Comparison of ENCODE assay signal across 1 cellular context in genomic region chr14:67269338-67270060, GRCh38.
TF ChIP-seq lines count a peak whose summit lies in the region.

No MANE protein-coding gene starts in this region.

TF ChIP-seq in HEK293, 187 proteins besides CTCF, POLR2A, EP300 and RAD21 (continued from another document):
- TF ChIP-seq ZNF645 (tag by site-specific recombination; IDR thresholded peaks at IDR 0.05) (no peak), ZNF837 (tag by site-specific recombination; IDR thresholded peaks at IDR 0.05) (no peak), ZNF600 (tag by site-specific recombination; IDR thresholded peaks at IDR 0.05) (no peak), MZF1 (tag by site-specific recombination; IDR thresholded peaks at IDR 0.05; ENCODE audit: borderline replicate concordance) (no peak), PRDM1 (tag by site-specific recombination; IDR thresholded peaks at IDR 0.05) (0 out of 2 replicates have a peak, but pooled peaks have one; percentile 22), ZNF747 (tag by site-specific recombination; IDR thresholded peaks at IDR 0.05) (no peak), ZSCAN18 (tag by site-specific recombination; IDR thresholded peaks at IDR 0.05) (no peak), REST (tag by site-specific recombination; IDR thresholded peaks at IDR 0.05) (no peak), SP7 (tag by site-specific recombination; IDR thresholded peaks at IDR 0.05) (no peak), ZNF121 (tag by site-specific recombination; IDR thresholded peaks at IDR 0.05) (no peak)
